Comparison of ENCODE assay signal across 16 cellular contexts in genomic region chr20:63908008-63908682, GRCh38. TPM values are rescaled to one million over a fixed set of nuclear protein-coding genes. Genes with fewer than 3 reads are reported as not detected.
DNase-seq lines count a peak whose midpoint lies in the region; ATAC-seq and TF ChIP-seq lines count a peak whose summit lies in the region.
"Had no signal": no experiment of that assay in that cellular context is flagged by ENCODE, and none has a peak within 500 bp of the region (broad histone marks: within the 10 kb centered on the region; RNA-seq: fewer than 3 reads in every experiment).

No MANE protein-coding gene starts in this region.

- CTCF ChIA-PET in activated naive CD4-positive, alpha-beta T cell treated with anti-CD3 and anti-CD28 coated beads, Interleukin-2, amount 10 ng/mL, durations not matched to agents 7 days and 5 days (lab: Charles Lee), result interaction anchor here (1.0 to 1.7 kb wide), 3 partner anchors 12 to 149 kb away, joined by 3 to 5 read pairs (median 4); no protein-coding TSS in a partner anchor
- CTCF ChIA-PET in RWPE1 (lab: Yijun Ruan, JAX), result interaction anchor here (0.6 to 1.0 kb wide), 3 partner anchors 12 to 21 kb away, joined by 3 read pairs; no protein-coding TSS in a partner anchor

- peak overlapping the region; percentile 43 for H3K27ac Mint-ChIP-seq in activated naive CD4-positive, alpha-beta T cell treated with anti-CD3 and anti-CD28 coated beads, Interleukin-2, amount 10 ng/mL, durations not matched to agents 7 days and 5 days
- H3K27ac Mint-ChIP-seq in stimulated activated memory B cell treated with anti-CD40 and anti-IgM and Interleukin-4, amounts not matched to agents 10 μg/mL and 1 μg/mL and 100 μg/mL, for 72 hours, result no peak overlapping the region

- no peak overlapping the region for H3K4me3 ChIP-seq in fibroblast of villous mesenchyme (ENCODE audit: low read depth, low read length)
- H3K4me3 ChIP-seq in vagina, result no peak overlapping the region
- H3K4me3 ChIP-seq: dorsolateral prefrontal cortex had no signal

- H3K4me1 Mint-ChIP-seq in activated naive CD4-positive, alpha-beta T cell treated with anti-CD3 and anti-CD28 coated beads, Interleukin-2, amount 10 ng/mL, durations not matched to agents 7 days and 5 days, result peaks cover 56% of the 10 kb centered on the region
- peaks cover 56% of the 10 kb centered on the region for H3K4me1 Mint-ChIP-seq in stimulated activated memory B cell treated with anti-CD40 and anti-IgM and Interleukin-4, amounts not matched to agents 10 μg/mL and 1 μg/mL and 100 μg/mL, for 72 hours

- no peaks in the 10 kb centered on the region for H3K9me3 Mint-ChIP-seq in activated naive CD4-positive, alpha-beta T cell treated with anti-CD3 and anti-CD28 coated beads, Interleukin-2, amount 10 ng/mL, durations not matched to agents 7 days and 5 days
- H3K9me3 Mint-ChIP-seq in stimulated activated memory B cell treated with anti-CD40 and anti-IgM and Interleukin-4, amounts not matched to agents 10 μg/mL and 1 μg/mL and 100 μg/mL, for 72 hours, result no peaks in the 10 kb centered on the region

- H3K27me3 Mint-ChIP-seq in activated naive CD4-positive, alpha-beta T cell treated with anti-CD3 and anti-CD28 coated beads, Interleukin-2, amount 10 ng/mL, durations not matched to agents 7 days and 5 days, result no peaks in the 10 kb centered on the region
- H3K27me3 Mint-ChIP-seq in stimulated activated memory B cell treated with anti-CD40 and anti-IgM and Interleukin-4, amounts not matched to agents 10 μg/mL and 1 μg/mL and 100 μg/mL, for 72 hours, result no peaks in the 10 kb centered on the region

- H3K27ac ChIP-seq in RWPE1 (peak overlapping the region; percentile 88), vagina (no peak overlapping the region)
- H3K27ac ChIP-seq: dorsolateral prefrontal cortex had no signal

- H3K36me3 ChIP-seq in vagina, result no peaks in the 10 kb centered on the region

- no peak for DNase-seq in activated naive CD4-positive, alpha-beta T cell treated with anti-CD3 and anti-CD28 coated beads, Interleukin-2, amount 10 ng/mL, durations not matched to agents 7 days and 5 days
- no peak for DNase-seq in activated naive CD4-positive, alpha-beta T cell (lab: John Stamatoyannopoulos, UW)
- DNase-seq in RWPE1 (ENCODE audit: low spot score), result no peak
- peak; percentile 76 for DNase-seq in fibroblast of villous mesenchyme (ENCODE audit: low read depth)
- DNase-seq in vagina (ENCODE audit: extremely low spot score in 2 of 2), result no peak
- no peak for DNase-seq in DMS53 (lab: John Stamatoyannopoulos, UW)
- DNase-seq: activated CD4-positive, CD25-positive, alpha-beta regulatory T cell; anterior cingulate cortex; dorsolateral prefrontal cortex; NCI-H2107 had no signal

- peak; percentile 39 for ATAC-seq in stimulated activated memory B cell treated with anti-CD40 and anti-IgM and Interleukin-4, amounts not matched to agents 10 μg/mL and 1 μg/mL and 100 μg/mL, for 72 hours
- no peak for ATAC-seq in GM21390 (IDR thresholded peaks at IDR 0.05; ENCODE audit: unreplicated experiment)

- TF ChIP-seq CTCF in RWPE1 (conservative IDR thresholded peaks at IDR 0.05; ENCODE audit: low read depth) (no peak), fibroblast of villous mesenchyme (IDR thresholded peaks at IDR 0.05; ENCODE audit: insufficient read depth, low read depth, low read length) (no peak), vagina (IDR thresholded peaks at IDR 0.05) (no peak)

- no peaks in the 10 kb centered on the region for H3K9me3 ChIP-seq in vagina

- H3K27me3 ChIP-seq in vagina, result no peaks in the 10 kb centered on the region
- H3K27me3 ChIP-seq: dorsolateral prefrontal cortex had no signal

- peaks cover 39% of the 10 kb centered on the region for H3K4me1 ChIP-seq in vagina

- H3K36me3 Mint-ChIP-seq in activated naive CD4-positive, alpha-beta T cell treated with anti-CD3 and anti-CD28 coated beads, Interleukin-2, amount 10 ng/mL, durations not matched to agents 7 days and 5 days, result peaks cover 24% of the 10 kb centered on the region
- peaks cover 5% of the 10 kb centered on the region for H3K36me3 Mint-ChIP-seq in stimulated activated memory B cell treated with anti-CD40 and anti-IgM and Interleukin-4, amounts not matched to agents 10 μg/mL and 1 μg/mL and 100 μg/mL, for 72 hours

- POLR2A ChIA-PET in RWPE1 (lab: Yijun Ruan, JAX; ENCODE audit: low non-redundant PET), result no interaction called here

- intact Hi-C loops in vagina (cut with DNase I), result no loop called here

- H3K4me3 Mint-ChIP-seq in activated naive CD4-positive, alpha-beta T cell treated with anti-CD3 and anti-CD28 coated beads, Interleukin-2, amount 10 ng/mL, durations not matched to agents 7 days and 5 days, result no peak overlapping the region
- H3K4me3 Mint-ChIP-seq in stimulated activated memory B cell treated with anti-CD40 and anti-IgM and Interleukin-4, amounts not matched to agents 10 μg/mL and 1 μg/mL and 100 μg/mL, for 72 hours, result no peak overlapping the region

- no peak for TF ChIP-seq POLR2A in vagina (IDR thresholded peaks at IDR 0.05)

RNA-seq across cellular contexts. Expression of gene DNAJC5, which starts 13.2 kb away (rescaled TPM):
- 51.2 and 61.7 TPM in 2 replicates for total RNA-seq in fibroblast of villous mesenchyme
- total RNA-seq in vagina, result 25.8 TPM

RNA-seq across cellular contexts. Expression of gene TPD52L2, which starts 43.1 kb away (rescaled TPM):
- 103 and 115 TPM in 2 replicates for total RNA-seq in fibroblast of villous mesenchyme
- 90.1 TPM for total RNA-seq in vagina

RNA-seq across cellular contexts. Expression of gene ABHD16B, which starts 46.8 kb away (rescaled TPM):
- total RNA-seq in fibroblast of villous mesenchyme (not detected in 2 replicates), vagina (not detected)
- total RNA-seq: Daoy, mucosa of gallbladder, SK-MEL-5, urinary bladder had no signal

RNA-seq across cellular contexts. Expression of gene UCKL1, which starts 48.1 kb away (rescaled TPM):
- 20.9 and 25.0 TPM in 2 replicates for total RNA-seq in fibroblast of villous mesenchyme
- total RNA-seq in vagina, result 50.1 TPM
